Comparison of ENCODE assay signal across 8 cellular contexts in genomic region chr3:140941434-140942220, GRCh38. TPM values are rescaled to one million over a fixed set of nuclear protein-coding genes. Genes with fewer than 3 reads are reported as not detected.
DNase-seq lines count a peak whose midpoint lies in the region; ATAC-seq and TF ChIP-seq lines count a peak whose summit lies in the region.

A gene with protein sequence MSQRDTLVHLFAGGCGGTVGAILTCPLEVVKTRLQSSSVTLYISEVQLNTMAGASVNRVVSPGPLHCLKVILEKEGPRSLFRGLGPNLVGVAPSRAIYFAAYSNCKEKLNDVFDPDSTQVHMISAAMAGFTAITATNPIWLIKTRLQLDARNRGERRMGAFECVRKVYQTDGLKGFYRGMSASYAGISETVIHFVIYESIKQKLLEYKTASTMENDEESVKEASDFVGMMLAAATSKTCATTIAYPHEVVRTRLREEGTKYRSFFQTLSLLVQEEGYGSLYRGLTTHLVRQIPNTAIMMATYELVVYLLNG (plus strand): TSS chr3:140941836. CDS start chr3:140942055, 219 bp downstream.

- H3K4me3 ChIP-seq in GM12865 (ENCODE audit: low read depth, low read length): peak within 1 kb of the TSS; percentile 88
- H3K4me3 ChIP-seq in cardiac muscle cell: peak within 1 kb of the TSS; percentile 86
- H3K4me3 ChIP-seq in parathyroid adenoma (ENCODE audit: low read depth, low read length): peak within 1 kb of the TSS; percentile 84
- H3K4me3 ChIP-seq in tibial nerve: peak within 1 kb of the TSS; percentile 80 to 98 (median 91)

- peak within 1 kb of the TSS; percentile 82 for H3K27ac Mint-ChIP-seq in activated naive CD8-positive, alpha-beta T cell treated with anti-CD3 and anti-CD28 coated beads, Interleukin-2, amount 50 U/mL, for 24 hours

- peak; percentile 97 for ATAC-seq in HG02763 (IDR thresholded peaks at IDR 0.05; ENCODE audit: unreplicated experiment)
- peak; percentile 96 for ATAC-seq in activated naive CD8-positive, alpha-beta T cell treated with anti-CD3 and anti-CD28 coated beads, Interleukin-2, amount 50 U/mL, for 24 hours

- H3K27me3 ChIP-seq in cardiac muscle cell (no peaks in the 10 kb centered on the region), parathyroid adenoma (ENCODE audit: control insufficient read depth, insufficient read depth, low read length) (no peaks in the 10 kb centered on the region), tibial nerve (no peaks in the 10 kb centered on the region)

- H3K36me3 Mint-ChIP-seq in activated naive CD8-positive, alpha-beta T cell treated with anti-CD3 and anti-CD28 coated beads, Interleukin-2, amount 50 U/mL, for 24 hours (ENCODE audit: low read depth): peaks cover 9% of the 10 kb centered on the region

- peak within 1 kb of the TSS; percentile 71 for H3K9ac ChIP-seq in parathyroid adenoma

- H3K4me3 Mint-ChIP-seq in activated naive CD8-positive, alpha-beta T cell treated with anti-CD3 and anti-CD28 coated beads, Interleukin-2, amount 50 U/mL, for 24 hours: peak within 1 kb of the TSS; percentile 88

- H3K79me2 ChIP-seq in parathyroid adenoma: peaks cover 29% of the 10 kb centered on the region

- H3K9me3 Mint-ChIP-seq in activated naive CD8-positive, alpha-beta T cell treated with anti-CD3 and anti-CD28 coated beads, Interleukin-2, amount 50 U/mL, for 24 hours: peaks cover 4% of the 10 kb centered on the region

- 1% methylated on average over 26 to 38 of the region's 72 CpGs for WGBS in tibial nerve, 2 donors

- H3K36me3 ChIP-seq in cardiac muscle cell: no peaks in the 10 kb centered on the region
- H3K36me3 ChIP-seq in parathyroid adenoma (ENCODE audit: control insufficient read depth, insufficient read depth, low read length): no peaks in the 10 kb centered on the region
- H3K36me3 ChIP-seq in tibial nerve: no peaks in the 10 kb centered on the region

- TF ChIP-seq POLR2A in tibial nerve (IDR thresholded peaks at IDR 0.05): peak; percentile 91 to 95

- peak within 1 kb of the TSS; percentile 98 for H3K27ac ChIP-seq in cardiac muscle cell
- peak within 1 kb of the TSS; percentile 96 for H3K27ac ChIP-seq in parathyroid adenoma
- peak within 1 kb of the TSS; percentile 97 to 99 (median 98) for H3K27ac ChIP-seq in tibial nerve

- peaks cover 45% of the 10 kb centered on the region for H3K4me1 Mint-ChIP-seq in activated naive CD8-positive, alpha-beta T cell treated with anti-CD3 and anti-CD28 coated beads, Interleukin-2, amount 50 U/mL, for 24 hours

- no peaks in the 10 kb centered on the region for H3K9me3 ChIP-seq in cardiac muscle cell (ENCODE audit: low read depth)
- no peaks in the 10 kb centered on the region for H3K9me3 ChIP-seq in parathyroid adenoma (ENCODE audit: control insufficient read depth, low read length)
- no peaks in the 10 kb centered on the region for H3K9me3 ChIP-seq in tibial nerve

- H3K4me2 ChIP-seq in parathyroid adenoma (ENCODE audit: low read length): peak within 1 kb of the TSS; percentile 79

- H2AFZ ChIP-seq in parathyroid adenoma: peak within 1 kb of the TSS; percentile 94

- H3K4me1 ChIP-seq in cardiac muscle cell (ENCODE audit: low read depth) (peaks cover 29% of the 10 kb centered on the region), parathyroid adenoma (peaks cover 9% of the 10 kb centered on the region), tibial nerve (peaks cover 0 to 35% (median 28%) of the 10 kb centered on the region in 4 donors)

- peak; percentile 99 for DNase-seq in GM12865 (ENCODE audit: low read depth)
- peak; percentile 91 for DNase-seq in NCI-H1417 treated with DMSO at 0.1 percent for 48 hours (lab: John Stamatoyannopoulos, UW)
- peak; percentile 99 for DNase-seq in SW480 (ENCODE audit: low spot score)
- DNase-seq in activated naive CD8-positive, alpha-beta T cell treated with anti-CD3 and anti-CD28 coated beads, Interleukin-2, amount 50 U/mL, for 24 hours: peak; percentile 96
- peak; percentile 98 to 100 for DNase-seq in cardiac muscle cell (ENCODE audit: low read depth in 1 of 2, low spot score in 1 of 2)
- DNase-seq in tibial nerve (ENCODE audit: low spot score in 2 of 2): peak; percentile 94 to 96

- H3K27me3 Mint-ChIP-seq in activated naive CD8-positive, alpha-beta T cell treated with anti-CD3 and anti-CD28 coated beads, Interleukin-2, amount 50 U/mL, for 24 hours: no peaks in the 10 kb centered on the region

- peak; percentile 55 to 99 for TF ChIP-seq EP300 in tibial nerve (IDR thresholded peaks at IDR 0.05)

- TF ChIP-seq CTCF in GM12865 (IDR thresholded peaks at IDR 0.05; ENCODE audit: insufficient read depth, low read depth, low read length, missing control alignments) (no peak), cardiac muscle cell (IDR thresholded peaks at IDR 0.05; ENCODE audit: low read depth, low read length) (peak; percentile 8), parathyroid adenoma (IDR thresholded peaks at IDR 0.05) (peak; percentile 29), tibial nerve (IDR thresholded peaks at IDR 0.05) (no peak)

RNA-seq across cellular contexts. Expression of the gene that starts here (rescaled TPM):
- total RNA-seq in cardiac muscle cell: 85.7 and 297 TPM in 2 replicates
- 70.0 and 105 TPM in 2 replicates for polyA plus RNA-seq in cardiac muscle cell
- total RNA-seq in tibial nerve: 100 to 1,000 TPM in 3 of 4 donors, 10 to 100 TPM in 1; 68.0 to 132 (median 115) TPM

Comparison
In these comparisons a context has a peak if more than half of its experiments do, and no peak if none do; other contexts are left out.
1. Peak in every context shown above with its lines: DNase-seq, ATAC-seq, H3K4me3 ChIP-seq and H3K27ac ChIP-seq.
2. CTCF ChIP-seq: peak in cardiac muscle cell (single experiment) and parathyroid adenoma (single experiment); none in GM12865 (single experiment) and tibial nerve (0 of 5).